In genomic region chr7:127813991-127814556, GRCh38 we compare ENCODE assay signal across 15 cellular contexts.
DNase-seq lines count a peak whose midpoint lies in the region; ATAC-seq and TF ChIP-seq lines count a peak whose summit lies in the region.
"Had no signal": no experiment of that assay in that cellular context is flagged by ENCODE, and none has a peak within 500 bp of the region (broad histone marks: within the 10 kb centered on the region; RNA-seq: fewer than 3 reads in every experiment).

No MANE protein-coding gene starts in this region.

- no peaks in the 10 kb centered on the region for H3K27me3 Mint-ChIP-seq in memory B cell

- H3K27me3 ChIP-seq in Karpas-422 (ENCODE audit: low read length) (no peaks in the 10 kb centered on the region), smooth muscle cell (ENCODE audit: low read depth) (no peaks in the 10 kb centered on the region)

- WGBS in smooth muscle cell (ENCODE audit: low lambda C conversion rate) = 31% methylated on average over 4 of the region's 4 CpGs

- H3K9me3 Mint-ChIP-seq in memory B cell = no peaks in the 10 kb centered on the region

- no peak overlapping the region for H3K4me3 Mint-ChIP-seq in memory B cell

- no peaks in the 10 kb centered on the region for H3F3A ChIP-seq in smooth muscle cell (ENCODE audit: low read depth)

- TF ChIP-seq CTCF in choroid plexus epithelial cell (conservative IDR thresholded peaks at IDR 0.05; ENCODE audit: low read depth, low read length) (no peak), smooth muscle cell (IDR thresholded peaks at IDR 0.05; ENCODE audit: borderline replicate concordance, insufficient read depth, poor library complexity, severe bottlenecking) (no peak)

- peaks cover 21% of the 10 kb centered on the region for H3K4me1 Mint-ChIP-seq in memory B cell

- H3K36me3 Mint-ChIP-seq in memory B cell = peaks cover 8% of the 10 kb centered on the region

- H3K4me1 ChIP-seq in Karpas-422 (ENCODE audit: low read length) (peaks cover 68% of the 10 kb centered on the region), smooth muscle cell (ENCODE audit: low read depth) (peaks cover 9% of the 10 kb centered on the region)

- H4K20me1 ChIP-seq in Karpas-422 (ENCODE audit: insufficient read depth, low read depth, low read length) (no peaks in the 10 kb centered on the region), smooth muscle cell (ENCODE audit: low read depth) (peaks cover 100% of the 10 kb centered on the region)

- H2AFZ ChIP-seq in Karpas-422 (ENCODE audit: low read length) (no peak overlapping the region), smooth muscle cell (ENCODE audit: low read depth) (no peak overlapping the region)

- no peaks in the 10 kb centered on the region for H3K36me3 ChIP-seq in Karpas-422 (ENCODE audit: insufficient read depth, low read length)
- H3K36me3 ChIP-seq in smooth muscle cell (ENCODE audit: low read depth) = no peaks in the 10 kb centered on the region

- H3K4me3 ChIP-seq in Karpas-422 (ENCODE audit: low read length) (no peak overlapping the region), choroid plexus epithelial cell (ENCODE audit: low read depth, low read length) (no peak overlapping the region), smooth muscle cell (no peak overlapping the region)
- H3K4me3 ChIP-seq: HAP-1 had no signal

- H3K9me3 ChIP-seq in Karpas-422 (ENCODE audit: low read length) (no peaks in the 10 kb centered on the region), smooth muscle cell (replicated peaks; ENCODE audit: low read depth) (no peaks in the 10 kb centered on the region)
- H3K9me3 ChIP-seq: HAP-1, SK-N-SH had no signal

- no peaks in the 10 kb centered on the region for H3K9me2 ChIP-seq in Karpas-422 (replicated peaks; ENCODE audit: insufficient read depth, low read length)
- H3K9me2 ChIP-seq: SK-N-SH had no signal

- ATAC-seq in memory B cell (ENCODE audit: low read depth) = no peak
- ATAC-seq in GM19035 (IDR thresholded peaks at IDR 0.05; ENCODE audit: unreplicated experiment) = no peak

- H3K27ac Mint-ChIP-seq in memory B cell = peak overlapping the region; percentile 24

- H3K9ac ChIP-seq in Karpas-422 (ENCODE audit: low read length) = no peak overlapping the region
- H3K9ac ChIP-seq in smooth muscle cell (ENCODE audit: low read depth) = no peak overlapping the region
- H3K9ac ChIP-seq: SK-N-SH had no signal

- H3K4me2 ChIP-seq in Karpas-422 (ENCODE audit: low read depth, low read length, poor library complexity, severe bottlenecking) (no peak overlapping the region), smooth muscle cell (peak overlapping the region; percentile 43)
- H3K4me2 ChIP-seq: SK-N-SH had no signal

- DNase-seq in Karpas-422 (no peak), choroid plexus epithelial cell (ENCODE audit: low read depth) (peak; percentile 32), memory B cell (ENCODE audit: low spot score in 2 of 2) (no peak), smooth muscle cell (lab: John Stamatoyannopoulos, UW; ENCODE audit: unreplicated experiment) (no peak), kidney tubule cell (ENCODE audit: low spot score) (no peak)
- DNase-seq in stimulated activated CD4-positive, alpha-beta T cell treated with anti-CD3 and anti-CD28 coated beads, Interleukin-15, amount 100 ng/mL, for 24 hours = no peak
- DNase-seq: Calu3, KBM-7, NCI-H1436 treated with DMSO at 0.1 percent for 48 hours, NCI-H2081 treated with DMSO at 0.1 percent for 48 hours, NCI-H510A treated with DMSO at 0.1 percent for 48 hours, NCI-H82, SK-N-SH had no signal

- H3K27ac ChIP-seq in Karpas-422 (ENCODE audit: low read length) (peak overlapping the region; percentile 12; the same call in 1 of the 2 replicates), smooth muscle cell (ENCODE audit: low read depth) (peak overlapping the region; percentile 17)

- H3K79me2 ChIP-seq in Karpas-422 (ENCODE audit: low read length) (peaks cover 96% of the 10 kb centered on the region), smooth muscle cell (ENCODE audit: low read depth) (peaks cover 86% of the 10 kb centered on the region)
